1 cellular context compared by ENCODE assay signal in the genomic region with DNA sequence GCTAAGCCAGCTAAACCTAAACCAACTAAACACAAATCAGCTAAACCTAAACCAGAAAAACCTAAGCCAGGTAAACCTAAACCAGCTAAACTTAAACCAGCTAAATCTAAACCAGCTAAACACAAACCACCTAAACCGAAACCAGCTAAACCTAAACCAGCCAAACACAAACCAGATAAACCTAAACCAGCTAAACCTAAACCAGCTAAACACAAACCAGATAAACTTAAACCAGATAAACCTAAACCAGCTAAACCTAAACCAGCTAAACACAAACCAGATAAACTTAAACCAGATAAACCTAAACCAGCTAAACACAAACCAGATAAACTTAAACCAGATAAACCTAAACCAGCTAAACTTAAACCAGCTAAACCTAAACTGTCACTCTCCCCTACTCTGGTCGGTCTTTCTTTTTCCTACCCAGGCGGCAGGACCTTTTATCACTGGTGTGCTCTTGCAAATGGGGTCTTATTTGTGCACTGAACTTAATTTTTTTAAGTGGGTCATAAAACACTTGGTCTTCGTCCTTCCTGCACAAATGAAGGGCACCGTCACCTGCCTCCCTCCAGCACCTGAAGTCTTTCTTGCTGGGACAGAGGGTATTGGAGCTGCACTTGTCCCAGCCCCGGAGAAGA.
TF ChIP-seq lines count a peak whose summit lies in the region.

No MANE protein-coding gene starts in this region.

TF ChIP-seq in K562, 482 proteins besides CTCF, POLR2A, EP300 and RAD21 (continued from another document):
- TF ChIP-seq ATF4 (CRISPR knock-in tag; IDR thresholded peaks at IDR 0.05) (no peak), CREB1 (IDR thresholded peaks at IDR 0.05) (no peak), CREB1 (CRISPR knock-in tag; IDR thresholded peaks at IDR 0.05) (no peak), HNRNPL (IDR thresholded peaks at IDR 0.05; ENCODE audit: low read depth, low read length) (no peak), NBN (IDR thresholded peaks at IDR 0.05; ENCODE audit: low read depth) (no peak), ZNF395 (CRISPR knock-in tag; IDR thresholded peaks at IDR 0.05) (no peak), NFXL1 (CRISPR knock-in tag; IDR thresholded peaks at IDR 0.05) (no peak), PCBP1 (IDR thresholded peaks at IDR 0.05; ENCODE audit: low read depth, low read length, poor library complexity, severe bottlenecking) (no peak), ETS2 (tag; IDR thresholded peaks at IDR 0.05; ENCODE audit: borderline replicate concordance, poor library complexity, severe bottlenecking) (no peak), PPARD (CRISPR knock-in tag; IDR thresholded peaks at IDR 0.05) (no peak), ZFP36 (IDR thresholded peaks at IDR 0.05; ENCODE audit: low read depth, low read length, partially characterized antibody) (no peak), FIP1L1 (IDR thresholded peaks at IDR 0.05; ENCODE audit: low read depth, low read length, poor library complexity, severe bottlenecking) (no peak)
- TF ChIP-seq, protein P1, sequence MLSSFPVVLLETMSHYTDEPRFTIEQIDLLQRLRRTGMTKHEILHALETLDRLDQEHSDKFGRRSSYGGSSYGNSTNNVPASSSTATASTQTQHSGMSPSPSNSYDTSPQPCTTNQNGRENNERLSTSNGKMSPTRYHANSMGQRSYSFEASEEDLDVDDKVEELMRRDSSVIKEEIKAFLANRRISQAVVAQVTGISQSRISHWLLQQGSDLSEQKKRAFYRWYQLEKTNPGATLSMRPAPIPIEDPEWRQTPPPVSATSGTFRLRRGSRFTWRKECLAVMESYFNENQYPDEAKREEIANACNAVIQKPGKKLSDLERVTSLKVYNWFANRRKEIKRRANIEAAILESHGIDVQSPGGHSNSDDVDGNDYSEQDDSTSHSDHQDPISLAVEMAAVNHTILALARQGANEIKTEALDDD (IDR thresholded peaks at IDR 0.05) = peak; percentile 100
- TF ChIP-seq, protein P2, sequence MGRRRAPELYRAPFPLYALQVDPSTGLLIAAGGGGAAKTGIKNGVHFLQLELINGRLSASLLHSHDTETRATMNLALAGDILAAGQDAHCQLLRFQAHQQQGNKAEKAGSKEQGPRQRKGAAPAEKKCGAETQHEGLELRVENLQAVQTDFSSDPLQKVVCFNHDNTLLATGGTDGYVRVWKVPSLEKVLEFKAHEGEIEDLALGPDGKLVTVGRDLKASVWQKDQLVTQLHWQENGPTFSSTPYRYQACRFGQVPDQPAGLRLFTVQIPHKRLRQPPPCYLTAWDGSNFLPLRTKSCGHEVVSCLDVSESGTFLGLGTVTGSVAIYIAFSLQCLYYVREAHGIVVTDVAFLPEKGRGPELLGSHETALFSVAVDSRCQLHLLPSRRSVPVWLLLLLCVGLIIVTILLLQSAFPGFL (CRISPR knock-in tag; IDR thresholded peaks at IDR 0.05) = no peak
- TF ChIP-seq, protein P3, sequence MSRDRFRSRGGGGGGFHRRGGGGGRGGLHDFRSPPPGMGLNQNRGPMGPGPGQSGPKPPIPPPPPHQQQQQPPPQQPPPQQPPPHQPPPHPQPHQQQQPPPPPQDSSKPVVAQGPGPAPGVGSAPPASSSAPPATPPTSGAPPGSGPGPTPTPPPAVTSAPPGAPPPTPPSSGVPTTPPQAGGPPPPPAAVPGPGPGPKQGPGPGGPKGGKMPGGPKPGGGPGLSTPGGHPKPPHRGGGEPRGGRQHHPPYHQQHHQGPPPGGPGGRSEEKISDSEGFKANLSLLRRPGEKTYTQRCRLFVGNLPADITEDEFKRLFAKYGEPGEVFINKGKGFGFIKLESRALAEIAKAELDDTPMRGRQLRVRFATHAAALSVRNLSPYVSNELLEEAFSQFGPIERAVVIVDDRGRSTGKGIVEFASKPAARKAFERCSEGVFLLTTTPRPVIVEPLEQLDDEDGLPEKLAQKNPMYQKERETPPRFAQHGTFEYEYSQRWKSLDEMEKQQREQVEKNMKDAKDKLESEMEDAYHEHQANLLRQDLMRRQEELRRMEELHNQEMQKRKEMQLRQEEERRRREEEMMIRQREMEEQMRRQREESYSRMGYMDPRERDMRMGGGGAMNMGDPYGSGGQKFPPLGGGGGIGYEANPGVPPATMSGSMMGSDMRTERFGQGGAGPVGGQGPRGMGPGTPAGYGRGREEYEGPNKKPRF (IDR thresholded peaks at IDR 0.05; ENCODE audit: low read depth, low read length) = no peak
